Comparison of ENCODE assay signal across 8 cellular contexts in the genomic region with DNA sequence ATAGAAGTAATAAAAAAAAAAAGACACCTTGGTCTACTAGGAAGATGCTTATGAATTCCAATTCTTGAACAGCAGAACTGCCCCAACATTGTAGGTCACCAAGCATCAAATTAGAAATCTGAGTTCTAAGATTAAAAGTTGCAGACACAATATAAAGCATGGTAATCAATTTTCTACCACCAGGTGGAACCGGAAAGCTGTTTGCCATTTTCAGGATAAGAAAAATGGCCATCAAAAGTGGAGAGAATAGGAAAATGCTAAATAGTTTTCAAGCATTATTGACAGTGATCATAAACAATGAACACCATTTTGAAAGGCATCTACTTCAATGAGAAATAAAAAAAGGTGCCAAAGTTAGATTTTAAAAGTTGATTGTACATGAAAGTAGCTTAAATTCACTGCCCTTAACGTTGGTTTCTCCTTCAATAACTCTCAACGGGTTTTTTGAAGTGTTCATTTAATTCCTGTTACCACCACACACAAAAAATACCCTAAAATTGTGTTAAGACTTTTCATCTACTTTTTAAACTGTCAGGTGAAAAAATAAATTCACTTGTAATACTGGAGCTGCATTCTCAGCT.
DNase-seq lines count a peak whose midpoint lies in the region; ATAC-seq and TF ChIP-seq lines count a peak whose summit lies in the region.

No MANE protein-coding gene starts in this region.

- no peak overlapping the region for H3K4me3 Mint-ChIP-seq in activated CD4-positive, alpha-beta T cell treated with anti-CD3 and anti-CD28 coated beads, Interleukin-2, amount 10 ng/mL, durations not matched to agents 24 days and 14 days

- DNase-seq in cardiac muscle cell (ENCODE audit: low read depth in 1 of 2, low spot score in 1 of 2) (peak; percentile 15 to 63), left cardiac atrium (no peak), RKO (ENCODE audit: low spot score) (peak; percentile 25), fibroblast of villous mesenchyme (ENCODE audit: low read depth) (peak; percentile 38), upper lobe of right lung (no peak), activated gamma-delta T cell treated with Interleukin-2 at 50 U/mL for 16 hours (no peak)
- DNase-seq in activated CD4-positive, alpha-beta T cell treated with anti-CD3 and anti-CD28 coated beads, Interleukin-2, amount 10 ng/mL, durations not matched to agents 24 days and 14 days: no peak

- H3K36me3 ChIP-seq in cardiac muscle cell (no peaks in the 10 kb centered on the region), upper lobe of right lung (no peaks in the 10 kb centered on the region)

- H3K4me1 ChIP-seq in cardiac muscle cell (ENCODE audit: low read depth) (no peaks in the 10 kb centered on the region), upper lobe of right lung (no peaks in the 10 kb centered on the region)

- H3K36me3 Mint-ChIP-seq in activated CD4-positive, alpha-beta T cell treated with anti-CD3 and anti-CD28 coated beads, Interleukin-2, amount 10 ng/mL, durations not matched to agents 24 days and 14 days (ENCODE audit: low read depth): no peaks in the 10 kb centered on the region

- no peak overlapping the region for H3K4me3 ChIP-seq in cardiac muscle cell
- H3K4me3 ChIP-seq in fibroblast of villous mesenchyme (ENCODE audit: low read depth, low read length): no peak overlapping the region
- no peak overlapping the region for H3K4me3 ChIP-seq in upper lobe of right lung

- no peaks in the 10 kb centered on the region for H3K9me3 ChIP-seq in cardiac muscle cell (ENCODE audit: low read depth)
- H3K9me3 ChIP-seq in upper lobe of right lung: no peaks in the 10 kb centered on the region

- TF ChIP-seq CTCF in cardiac muscle cell (IDR thresholded peaks at IDR 0.05; ENCODE audit: low read depth, low read length) (peak; percentile 53), fibroblast of villous mesenchyme (IDR thresholded peaks at IDR 0.05; ENCODE audit: insufficient read depth, low read depth, low read length) (peak; percentile 51), upper lobe of right lung (IDR thresholded peaks at IDR 0.05) (peak; percentile 46)

- ATAC-seq in left cardiac atrium (no peak), upper lobe of right lung (no peak), HG03432 (IDR thresholded peaks at IDR 0.05; ENCODE audit: unreplicated experiment) (no peak)

- H3K27ac ChIP-seq in cardiac muscle cell (no peak overlapping the region), upper lobe of right lung (no peak overlapping the region)

- H3K9me3 Mint-ChIP-seq in activated CD4-positive, alpha-beta T cell treated with anti-CD3 and anti-CD28 coated beads, Interleukin-2, amount 10 ng/mL, durations not matched to agents 24 days and 14 days: no peaks in the 10 kb centered on the region

- H3K27me3 ChIP-seq in cardiac muscle cell (no peaks in the 10 kb centered on the region), upper lobe of right lung (no peaks in the 10 kb centered on the region)

- intact Hi-C loops in left cardiac atrium (cut with DNase I) (no loop called here), upper lobe of right lung (cut with DNase I) (no loop called here)
- intact Hi-C loops in activated CD4-positive, alpha-beta T cell treated with anti-CD3 and anti-CD28 coated beads, Interleukin-2, amount 10 ng/mL, durations not matched to agents 24 days and 14 days (cut with micrococcal nuclease): loop anchor here (2.0 kb wide), 1 partner anchor 306 kb away; no protein-coding TSS in a partner anchor

- H3K27me3 Mint-ChIP-seq in activated CD4-positive, alpha-beta T cell treated with anti-CD3 and anti-CD28 coated beads, Interleukin-2, amount 10 ng/mL, durations not matched to agents 24 days and 14 days: no peaks in the 10 kb centered on the region

- no peak overlapping the region for H3K27ac Mint-ChIP-seq in activated CD4-positive, alpha-beta T cell treated with anti-CD3 and anti-CD28 coated beads, Interleukin-2, amount 10 ng/mL, durations not matched to agents 24 days and 14 days

- H3K4me1 Mint-ChIP-seq in activated CD4-positive, alpha-beta T cell treated with anti-CD3 and anti-CD28 coated beads, Interleukin-2, amount 10 ng/mL, durations not matched to agents 24 days and 14 days: no peaks in the 10 kb centered on the region

Comparison
In these comparisons a context has a peak if more than half of its experiments do, and no peak if none do; other contexts are left out.
1. DNase-seq: peak in cardiac muscle cell (2 of 2), RKO (single experiment) and fibroblast of villous mesenchyme (single experiment); none in left cardiac atrium (single experiment), upper lobe of right lung (single experiment), activated gamma-delta T cell treated with Interleukin-2 at 50 U/mL for 16 hours (single experiment) and activated CD4-positive, alpha-beta T cell treated with anti-CD3 and anti-CD28 coated beads, Interleukin-2, amount 10 ng/mL, durations not matched to agents 24 days and 14 days (single experiment).
2. Peak in every context shown above with its lines, with median percentiles within 50 percentile points of each other: CTCF ChIP-seq.